In the genomic region with DNA sequence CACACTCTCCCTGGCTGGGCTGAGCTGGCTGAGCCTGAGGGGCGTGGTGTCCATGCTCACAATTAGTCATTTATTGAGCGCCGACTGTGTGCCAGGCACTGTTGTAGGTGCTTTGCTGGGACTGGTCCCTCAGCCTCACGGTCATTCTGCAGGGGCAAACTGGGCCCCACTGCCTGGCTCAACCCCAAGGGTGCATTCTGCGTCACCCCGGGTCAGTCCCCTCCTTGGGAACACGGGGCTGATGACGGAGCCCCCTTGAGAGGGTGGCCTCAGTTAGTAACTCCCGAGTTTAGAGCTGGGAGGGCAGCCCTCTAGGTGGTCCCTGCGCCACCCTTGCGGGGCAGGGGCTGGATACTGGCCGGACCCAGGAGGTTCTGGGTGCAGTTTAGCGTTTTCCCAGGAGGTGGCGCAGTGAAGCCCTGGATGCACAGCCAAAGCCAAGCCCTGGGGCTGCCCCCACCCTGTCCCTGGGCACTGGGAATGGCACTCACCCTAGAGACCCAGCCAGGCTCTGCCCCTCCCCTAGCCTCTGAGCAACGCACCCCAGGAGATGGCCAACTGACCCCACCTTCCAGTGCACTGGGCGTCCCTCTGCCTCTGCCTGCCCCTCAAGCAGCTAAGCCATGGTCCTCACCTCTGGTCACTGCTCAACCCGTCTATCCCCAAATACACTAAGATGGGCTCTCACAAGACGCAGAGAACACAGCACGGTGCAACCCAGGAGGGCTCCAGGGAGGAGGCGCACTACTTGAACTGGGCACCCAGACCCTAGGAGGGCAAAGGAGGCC, we compare ENCODE assay signal across 8 cellular contexts.
DNase-seq lines count a peak whose midpoint lies in the region; ATAC-seq and TF ChIP-seq lines count a peak whose summit lies in the region.

No MANE protein-coding gene starts in this region.

- TF ChIP-seq CTCF in HEK293 (tag by site-specific recombination; IDR thresholded peaks at IDR 0.05) = peak; percentile 72
- peak; percentile 95 for TF ChIP-seq CTCF in WI38 (IDR thresholded peaks at IDR 0.05; ENCODE audit: low read depth, low read length)
- TF ChIP-seq CTCF in cardiac fibroblast (IDR thresholded peaks at IDR 0.05; ENCODE audit: low read depth, low read length) = peak; percentile 92
- TF ChIP-seq CTCF in lower lobe of right lung (IDR thresholded peaks at IDR 0.05) = peak; percentile 68

- no peak overlapping the region for H3K9ac ChIP-seq in BLaER1 treated with 17β-estradiol and CSF1 and Interleukin-3, amounts not matched to agents 10 nM and 100 nM

- peaks cover 0 to 17% (median 0%) of the 10 kb centered on the region in 11 experiments; a peak in 5 of 22 replicates for H3K27me3 ChIP-seq in BLaER1 treated with 17β-estradiol and CSF1 and Interleukin-3, amounts not matched to agents 10 nM and 100 nM
- no peaks in the 10 kb centered on the region for H3K27me3 ChIP-seq in lower lobe of right lung (ENCODE audit: low read depth)

- CTCF ChIA-PET in HEK293 (lab: Yijun Ruan, JAX) = interaction anchor here (0.6 to 3.1 kb wide), 11 partner anchors 8 to 410 kb away, joined by 3 to 17 read pairs (median 3); a partner anchor contains a TSS

- H3K4me3 ChIP-seq in BLaER1 treated with 17β-estradiol and CSF1 and Interleukin-3, amounts not matched to agents 10 nM and 100 nM = no peak overlapping the region
- H3K4me3 ChIP-seq in HEK293 (ENCODE audit: low read depth, low read length) (no peak overlapping the region), WI38 (ENCODE audit: low read depth, low read length) (no peak overlapping the region), cardiac fibroblast (replicated peaks in 1 of 2; ENCODE audit: low read depth in 2 of 2, low read length in 2 of 2) (no peak overlapping the region), lower lobe of right lung (no peak overlapping the region)

- POLR2A ChIA-PET in HEK293 (lab: Yijun Ruan, JAX) = no interaction called here

- H3K4me2 ChIP-seq in BLaER1 treated with 17β-estradiol and CSF1 and Interleukin-3, amounts not matched to agents 10 nM and 100 nM = peak overlapping the region in 7 of 11 experiments; percentile 10 to 53 (median 46); a peak in 11 of 22 replicates

- intact Hi-C loops in lower lobe of right lung (cut with DNase I) = no loop called here

- DNase-seq in cardiac fibroblast (ENCODE audit: low read depth in 2 of 2) = peak; percentile 44 to 51
- DNase-seq in lower lobe of right lung = peak; percentile 79
- peak; percentile 85 for DNase-seq in stimulated activated CD8-positive, alpha-beta memory T cell treated with anti-CD3 and anti-CD28 coated beads, Interleukin-4, amount 100 ng/mL, for 48 hours
- no peak for DNase-seq in DMS79 (lab: John Stamatoyannopoulos, UW)
- no peak for DNase-seq in medulla oblongata (ENCODE audit: extremely low spot score)

- H3K9me3 ChIP-seq in BLaER1 treated with 17β-estradiol and CSF1 and Interleukin-3, amounts not matched to agents 10 nM and 100 nM (replicated peaks in 1 of 11) = no peaks in the 10 kb centered on the region
- H3K9me3 ChIP-seq in HEK293 (ENCODE audit: control insufficient read depth, insufficient read depth, low read depth, low read length) = no peaks in the 10 kb centered on the region
- H3K9me3 ChIP-seq in lower lobe of right lung = no peaks in the 10 kb centered on the region

- peak; percentile 77 to 80 for ATAC-seq in lower lobe of right lung

- no peak overlapping the region for H3K27ac ChIP-seq in BLaER1 treated with 17β-estradiol and CSF1 and Interleukin-3, amounts not matched to agents 10 nM and 100 nM
- no peak overlapping the region for H3K27ac ChIP-seq in HEK293 (ENCODE audit: extremely low read depth, low read depth, low read length)
- H3K27ac ChIP-seq in lower lobe of right lung = peak overlapping the region; percentile 60

- no peaks in the 10 kb centered on the region for H3K36me3 ChIP-seq in BLaER1 treated with 17β-estradiol and CSF1 and Interleukin-3, amounts not matched to agents 10 nM and 100 nM
- H3K36me3 ChIP-seq in HEK293 (ENCODE audit: control insufficient read depth in 2 of 2, insufficient read depth in 1 of 2, low read length in 2 of 2) (no peaks in the 10 kb centered on the region), lower lobe of right lung (no peaks in the 10 kb centered on the region)

- peaks cover 0 to 37% (median 5%) of the 10 kb centered on the region in 11 experiments; a peak in 6 of 22 replicates for H4K20me1 ChIP-seq in BLaER1 treated with 17β-estradiol and CSF1 and Interleukin-3, amounts not matched to agents 10 nM and 100 nM

- peaks cover 31 to 69% (median 59%) of the 10 kb centered on the region in 10 experiments for H3K4me1 ChIP-seq in BLaER1 treated with 17β-estradiol and CSF1 and Interleukin-3, amounts not matched to agents 10 nM and 100 nM
- H3K4me1 ChIP-seq in HEK293 (ENCODE audit: control insufficient read depth, insufficient read depth, low read length) (no peaks in the 10 kb centered on the region), lower lobe of right lung (peaks cover 28% of the 10 kb centered on the region)

TF ChIP-seq in HEK293, 187 proteins besides CTCF, POLR2A, EP300 and RAD21:
- TF ChIP-seq, protein P1, sequence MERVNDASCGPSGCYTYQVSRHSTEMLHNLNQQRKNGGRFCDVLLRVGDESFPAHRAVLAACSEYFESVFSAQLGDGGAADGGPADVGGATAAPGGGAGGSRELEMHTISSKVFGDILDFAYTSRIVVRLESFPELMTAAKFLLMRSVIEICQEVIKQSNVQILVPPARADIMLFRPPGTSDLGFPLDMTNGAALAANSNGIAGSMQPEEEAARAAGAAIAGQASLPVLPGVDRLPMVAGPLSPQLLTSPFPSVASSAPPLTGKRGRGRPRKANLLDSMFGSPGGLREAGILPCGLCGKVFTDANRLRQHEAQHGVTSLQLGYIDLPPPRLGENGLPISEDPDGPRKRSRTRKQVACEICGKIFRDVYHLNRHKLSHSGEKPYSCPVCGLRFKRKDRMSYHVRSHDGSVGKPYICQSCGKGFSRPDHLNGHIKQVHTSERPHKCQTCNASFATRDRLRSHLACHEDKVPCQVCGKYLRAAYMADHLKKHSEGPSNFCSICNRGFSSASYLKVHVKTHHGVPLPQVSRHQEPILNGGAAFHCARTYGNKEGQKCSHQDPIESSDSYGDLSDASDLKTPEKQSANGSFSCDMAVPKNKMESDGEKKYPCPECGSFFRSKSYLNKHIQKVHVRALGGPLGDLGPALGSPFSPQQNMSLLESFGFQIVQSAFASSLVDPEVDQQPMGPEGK (tag by site-specific recombination; IDR thresholded peaks at IDR 0.05) = peak; percentile 54
- TF ChIP-seq ZNF239 (tag by site-specific recombination; IDR thresholded peaks at IDR 0.05) = no peak
- TF ChIP-seq, protein P2, sequence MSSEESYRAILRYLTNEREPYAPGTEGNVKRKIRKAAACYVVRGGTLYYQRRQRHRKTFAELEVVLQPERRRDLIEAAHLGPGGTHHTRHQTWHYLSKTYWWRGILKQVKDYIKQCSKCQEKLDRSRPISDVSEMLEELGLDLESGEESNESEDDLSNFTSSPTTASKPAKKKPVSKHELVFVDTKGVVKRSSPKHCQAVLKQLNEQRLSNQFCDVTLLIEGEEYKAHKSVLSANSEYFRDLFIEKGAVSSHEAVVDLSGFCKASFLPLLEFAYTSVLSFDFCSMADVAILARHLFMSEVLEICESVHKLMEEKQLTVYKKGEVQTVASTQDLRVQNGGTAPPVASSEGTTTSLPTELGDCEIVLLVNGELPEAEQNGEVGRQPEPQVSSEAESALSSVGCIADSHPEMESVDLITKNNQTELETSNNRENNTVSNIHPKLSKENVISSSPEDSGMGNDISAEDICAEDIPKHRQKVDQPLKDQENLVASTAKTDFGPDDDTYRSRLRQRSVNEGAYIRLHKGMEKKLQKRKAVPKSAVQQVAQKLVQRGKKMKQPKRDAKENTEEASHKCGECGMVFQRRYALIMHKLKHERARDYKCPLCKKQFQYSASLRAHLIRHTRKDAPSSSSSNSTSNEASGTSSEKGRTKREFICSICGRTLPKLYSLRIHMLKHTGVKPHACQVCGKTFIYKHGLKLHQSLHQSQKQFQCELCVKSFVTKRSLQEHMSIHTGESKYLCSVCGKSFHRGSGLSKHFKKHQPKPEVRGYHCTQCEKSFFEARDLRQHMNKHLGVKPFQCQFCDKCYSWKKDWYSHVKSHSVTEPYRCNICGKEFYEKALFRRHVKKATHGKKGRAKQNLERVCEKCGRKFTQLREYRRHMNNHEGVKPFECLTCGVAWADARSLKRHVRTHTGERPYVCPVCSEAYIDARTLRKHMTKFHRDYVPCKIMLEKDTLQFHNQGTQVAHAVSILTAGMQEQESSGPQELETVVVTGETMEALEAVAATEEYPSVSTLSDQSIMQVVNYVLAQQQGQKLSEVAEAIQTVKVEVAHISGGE (tag by site-specific recombination; conservative IDR thresholded peaks at IDR 0.05; ENCODE audit: low read depth) = no peak
- peak; percentile 61; the same call in 1 of the 2 replicates for TF ChIP-seq ZFP69B (tag by site-specific recombination; IDR thresholded peaks at IDR 0.05)
- TF ChIP-seq, protein P3, sequence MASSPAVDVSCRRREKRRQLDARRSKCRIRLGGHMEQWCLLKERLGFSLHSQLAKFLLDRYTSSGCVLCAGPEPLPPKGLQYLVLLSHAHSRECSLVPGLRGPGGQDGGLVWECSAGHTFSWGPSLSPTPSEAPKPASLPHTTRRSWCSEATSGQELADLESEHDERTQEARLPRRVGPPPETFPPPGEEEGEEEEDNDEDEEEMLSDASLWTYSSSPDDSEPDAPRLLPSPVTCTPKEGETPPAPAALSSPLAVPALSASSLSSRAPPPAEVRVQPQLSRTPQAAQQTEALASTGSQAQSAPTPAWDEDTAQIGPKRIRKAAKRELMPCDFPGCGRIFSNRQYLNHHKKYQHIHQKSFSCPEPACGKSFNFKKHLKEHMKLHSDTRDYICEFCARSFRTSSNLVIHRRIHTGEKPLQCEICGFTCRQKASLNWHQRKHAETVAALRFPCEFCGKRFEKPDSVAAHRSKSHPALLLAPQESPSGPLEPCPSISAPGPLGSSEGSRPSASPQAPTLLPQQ (tag by site-specific recombination; IDR thresholded peaks at IDR 0.05) = peak; percentile 71
- TF ChIP-seq ZNF843 (tag by site-specific recombination; IDR thresholded peaks at IDR 0.05) = no peak
- TF ChIP-seq ZNF2 (tag by site-specific recombination; IDR thresholded peaks at IDR 0.05) = 0 out of 2 replicates have a peak, but pooled peaks have one; percentile 43

Comparison
In these comparisons a context has a peak if more than half of its experiments do, and no peak if none do; other contexts are left out.
1. DNase-seq: peak in cardiac fibroblast (2 of 2), lower lobe of right lung (single experiment) and stimulated activated CD8-positive, alpha-beta memory T cell treated with anti-CD3 and anti-CD28 coated beads, Interleukin-4, amount 100 ng/mL, for 48 hours (single experiment); none in DMS79 (single experiment) and medulla oblongata (single experiment).
2. Peak in every context shown above with its lines, with median percentiles within 50 percentile points of each other: CTCF ChIP-seq.